Comparison of ENCODE assay signal across 1 cellular context in genomic region chr7:23273141-23273599, GRCh38.
TF ChIP-seq lines count a peak whose summit lies in the region.

No MANE protein-coding gene starts in this region.

TF ChIP-seq in GM12878, 131 proteins besides CTCF, POLR2A, EP300 and RAD21 (continued from another document):
- peak; percentile 64; the same call in 1 of the 2 replicates for TF ChIP-seq ZNF687 (IDR thresholded peaks at IDR 0.05)
- no peak for TF ChIP-seq SMAD1 (IDR thresholded peaks at IDR 0.05; ENCODE audit: low read depth, partially characterized antibody)
- 0 out of 2 replicates have a peak, but pooled peaks have one; percentile 34 for TF ChIP-seq NKRF (conservative IDR thresholded peaks at IDR 0.05)
- 0 out of 2 replicates have a peak, but pooled peaks have one; percentile 50 for TF ChIP-seq NBN (IDR thresholded peaks at IDR 0.05)
- TF ChIP-seq ZNF384 (IDR thresholded peaks at IDR 0.05; ENCODE audit: borderline replicate concordance, low read depth, low read length): peak; percentile 21; the same call in 1 of the 2 replicates
- peak; percentile 75; the same call in 1 of the 2 replicates for TF ChIP-seq TAF1 (IDR thresholded peaks at IDR 0.05; ENCODE audit: borderline replicate concordance, low read depth, low read length)
- TF ChIP-seq HDAC6 (IDR thresholded peaks at IDR 0.05; ENCODE audit: unreplicated experiment): no peak
- TF ChIP-seq SREBF2 (IDR thresholded peaks at IDR 0.05; ENCODE audit: low read length): no peak
- TF ChIP-seq EED (IDR thresholded peaks at IDR 0.05; ENCODE audit: low read depth): no peak
- TF ChIP-seq SPI1 (IDR thresholded peaks at IDR 0.05; ENCODE audit: borderline replicate concordance, insufficient read depth, low read depth, low read length): peak; percentile 61
- TF ChIP-seq TBL1XR1 (IDR thresholded peaks at IDR 0.05; ENCODE audit: low read depth, low read length): 0 out of 2 replicates have a peak, but pooled peaks have one; percentile 52
- TF ChIP-seq MLLT1 (IDR thresholded peaks at IDR 0.05): peak; percentile 66; the same call in 1 of the 2 replicates
- TF ChIP-seq SKIL (IDR thresholded peaks at IDR 0.05; ENCODE audit: low read depth, poor library complexity, severe bottlenecking): peak; percentile 85
- peak; percentile 78 for TF ChIP-seq CREB1 (IDR thresholded peaks at IDR 0.05; ENCODE audit: low read depth)
- TF ChIP-seq ATF7 (IDR thresholded peaks at IDR 0.05; ENCODE audit: low read depth): peak; percentile 52; the same call in 1 of the 2 replicates
- TF ChIP-seq RAD51 (IDR thresholded peaks at IDR 0.05): no peak
- peak; percentile 92 for TF ChIP-seq TCF12 (IDR thresholded peaks at IDR 0.05; ENCODE audit: low read depth, low read length)
- no peak; the same call in 1 of the 2 replicates for TF ChIP-seq JUND (IDR thresholded peaks at IDR 0.05; ENCODE audit: low read depth, low read length)
- TF ChIP-seq RUNX3 (IDR thresholded peaks at IDR 0.05; ENCODE audit: low read length): peak; percentile 78
- no peak for TF ChIP-seq MYB (IDR thresholded peaks at IDR 0.05; ENCODE audit: borderline replicate concordance, low read depth, low read length)
- peak; percentile 65; the same call in 1 of the 2 replicates for TF ChIP-seq YY1 (IDR thresholded peaks at IDR 0.05; ENCODE audit: low read depth, low read length)
- TF ChIP-seq ZBTB4 (CRISPR knock-in tag; IDR thresholded peaks at IDR 0.05): no peak
- TF ChIP-seq GATAD2B (conservative IDR thresholded peaks at IDR 0.05; ENCODE audit: low read depth): no peak
- peak; percentile 93 for TF ChIP-seq SMARCA5 (IDR thresholded peaks at IDR 0.05)
- TF ChIP-seq IRF5 (IDR thresholded peaks at IDR 0.05; ENCODE audit: borderline replicate concordance): no peak
- TF ChIP-seq ZNF217 (IDR thresholded peaks at IDR 0.05): no peak
- TF ChIP-seq BHLHE40 (IDR thresholded peaks at IDR 0.05; ENCODE audit: borderline replicate concordance in 1 of 2, low read depth in 2 of 2, low read length in 1 of 2): peak; percentile 42 to 62; a peak in 3 of 4 replicates
- TF ChIP-seq E2F8 (IDR thresholded peaks at IDR 0.05; ENCODE audit: low read depth, partially characterized antibody): no peak
- peak; percentile 52; the same call in 1 of the 2 replicates for TF ChIP-seq CHD2 (IDR thresholded peaks at IDR 0.05; ENCODE audit: borderline replicate concordance, low read depth, low read length)
- TF ChIP-seq DPF2 (IDR thresholded peaks at IDR 0.05): no peak
- TF ChIP-seq CHD1 (IDR thresholded peaks at IDR 0.05; ENCODE audit: low read depth, low read length): 0 out of 2 replicates have a peak, but pooled peaks have one; percentile 78
- TF ChIP-seq MAX (IDR thresholded peaks at IDR 0.05; ENCODE audit: low read depth, low read length): peak; percentile 81
- peak; percentile 28 for TF ChIP-seq MEF2B (IDR thresholded peaks at IDR 0.05; ENCODE audit: partially characterized antibody, poor library complexity, severe bottlenecking)
- peak; percentile 42; the same call in 1 of the 2 replicates for TF ChIP-seq FOXM1 (IDR thresholded peaks at IDR 0.05; ENCODE audit: low read depth, low read length)
- TF ChIP-seq CREM (IDR thresholded peaks at IDR 0.05; ENCODE audit: low read depth): peak; percentile 74; the same call in 1 of the 2 replicates
- 0 out of 2 replicates have a peak, but pooled peaks have one; percentile 33 for TF ChIP-seq CBX5 (IDR thresholded peaks at IDR 0.05; ENCODE audit: low read depth)
- TF ChIP-seq STAT1 (conservative IDR thresholded peaks at IDR 0.05): no peak
- peak; percentile 82 for TF ChIP-seq MXI1 (IDR thresholded peaks at IDR 0.05; ENCODE audit: low read depth, low read length)
- TF ChIP-seq SMC3 (IDR thresholded peaks at IDR 0.05; ENCODE audit: borderline replicate concordance, low read length): peak; percentile 75
- peak; percentile 26; the same call in 1 of the 2 replicates for TF ChIP-seq MTA2 (IDR thresholded peaks at IDR 0.05; ENCODE audit: low read depth)
- peak; percentile 77; the same call in 1 of the 2 replicates for TF ChIP-seq RCOR1 (conservative IDR thresholded peaks at IDR 0.05; ENCODE audit: low read depth, low read length)
- TF ChIP-seq BACH1 (IDR thresholded peaks at IDR 0.05; ENCODE audit: borderline replicate concordance): peak; percentile 96
- 0 out of 4 replicates have a peak, but pooled peaks of 1 of the 2 experiments have one; percentile 29 for TF ChIP-seq IKZF2 (IDR thresholded peaks at IDR 0.05)
- peak; percentile 37; the same call in 1 of the 2 replicates for TF ChIP-seq TARDBP (IDR thresholded peaks at IDR 0.05; ENCODE audit: borderline replicate concordance)
- TF ChIP-seq PAX5 (IDR thresholded peaks at IDR 0.05; ENCODE audit: borderline replicate concordance, low read depth, low read length): 0 out of 2 replicates have a peak, but pooled peaks have one; percentile 58
- no peak for TF ChIP-seq ZBED1 (IDR thresholded peaks at IDR 0.05; ENCODE audit: borderline replicate concordance)
- TF ChIP-seq FOS (IDR thresholded peaks at IDR 0.05; ENCODE audit: borderline replicate concordance, extremely low read depth, insufficient read length): no peak
